ENCODE assay signal across 29 cellular contexts in genomic region chr5:116892993-116893392, GRCh38.
"Had no signal": no experiment of that assay in that cellular context is flagged by ENCODE, and none has a peak within 500 bp of the region (broad histone marks: within the 10 kb centered on the region; RNA-seq: fewer than 3 reads in every experiment).

No MANE protein-coding gene starts in this region.

- H3K4me1 Mint-ChIP-seq: activated CD4-positive, alpha-beta T cell treated with anti-CD3 and anti-CD28 coated beads for 36 hours; activated CD4-positive, alpha-beta T cell treated with anti-CD3 and anti-CD28 coated beads, Interleukin-2, amount 10 ng/mL, durations not matched to agents 7 days and 5 days had no signal

- H3K4me2 ChIP-seq: PC-9 had no signal

- H3K27me3 ChIP-seq: adrenal gland, body of pancreas, breast epithelium had no signal

- ATAC-seq: activated CD4-positive, alpha-beta T cell treated with anti-CD3 and anti-CD28 coated beads for 36 hours; activated CD4-positive, CD25-positive, alpha-beta regulatory T cell treated with anti-CD3 and anti-CD28 coated beads, Interleukin-2, amount 50 U/mL, for 24 hours; activated CD8-positive, alpha-beta T cell treated with anti-CD3 and anti-CD28 coated beads, Interleukin-2, amount 10 ng/mL, durations not matched to agents 7 days and 5 days; activated naive CD4-positive, alpha-beta T cell treated with anti-CD3 and anti-CD28 coated beads, Interleukin-2, amount 50 U/mL, for 72 hours; body of pancreas; Right ventricle myocardium inferior; WTC11 had no signal

- H3K36me3 Mint-ChIP-seq: activated naive CD4-positive, alpha-beta T cell treated with anti-CD3 and anti-CD28 coated beads, Interleukin-2, amount 50 U/mL, for 72 hours had no signal

- H3K4me1 ChIP-seq: adrenal gland, body of pancreas, breast epithelium had no signal

- H3K27me3 Mint-ChIP-seq: activated CD4-positive, alpha-beta T cell treated with anti-CD3 and anti-CD28 coated beads, Interleukin-2, amount 10 ng/mL, durations not matched to agents 7 days and 5 days; activated T-cell treated with anti-CD3 and anti-CD28 coated beads, Interleukin-2, amount 50 U/mL, for 24 hours had no signal

- H2AFZ ChIP-seq: PC-9 had no signal

- H3K9me3 ChIP-seq: adrenal gland, body of pancreas, breast epithelium had no signal

- H3K27ac Mint-ChIP-seq: activated CD4-positive, alpha-beta T cell treated with anti-CD3 and anti-CD28 coated beads for 36 hours; activated CD4-positive, alpha-beta T cell treated with anti-CD3 and anti-CD28 coated beads, Interleukin-2, amount 10 ng/mL, durations not matched to agents 7 days and 5 days; activated CD8-positive, alpha-beta T cell treated with anti-CD3 and anti-CD28 coated beads, Interleukin-2, amount 10 ng/mL, durations not matched to agents 7 days and 5 days; activated naive CD4-positive, alpha-beta T cell treated with anti-CD3 and anti-CD28 coated beads, Interleukin-2, amount 50 U/mL, for 72 hours; activated T-cell treated with anti-CD3 and anti-CD28 coated beads, Interleukin-2, amount 50 U/mL, for 24 hours; activated T-helper 2 cell treated with anti-CD3 and anti-CD28 coated beads, Interferon-gamma antibody, Interleukin-2, Interleukin-4, amounts not matched to agents 10 μg/mL and 5 μg/mL and 100 μg/mL, durations not matched to agents 14 hours and 24 hours and 36 hours; T-helper 1 cell treated with Interleukin-12 subunit alpha and Interleukin-12 subunit beta and Interleukin-4 antibody, amounts not matched to agents 30 μg/mL and 1 μg/mL, for 36 hours; T-helper 2 cell treated with Interferon-gamma antibody and Interleukin-4, amounts not matched to agents 5 μg/mL and 100 μg/mL, for 36 hours; WTC11 had no signal

- H3K4me3 Mint-ChIP-seq: activated CD4-positive, alpha-beta T cell treated with anti-CD3 and anti-CD28 coated beads for 36 hours; activated CD4-positive, alpha-beta T cell treated with anti-CD3 and anti-CD28 coated beads, Interleukin-2, amount 10 ng/mL, durations not matched to agents 7 days and 5 days; activated CD8-positive, alpha-beta T cell treated with anti-CD3 and anti-CD28 coated beads, Interleukin-2, amount 10 ng/mL, durations not matched to agents 7 days and 5 days; activated T-cell treated with anti-CD3 and anti-CD28 coated beads, Interleukin-2, amount 50 U/mL, for 24 hours; T-helper 1 cell treated with Interleukin-12 subunit alpha and Interleukin-12 subunit beta and Interleukin-4 antibody, amounts not matched to agents 30 μg/mL and 1 μg/mL, for 36 hours; T-helper 2 cell treated with Interferon-gamma antibody and Interleukin-4, amounts not matched to agents 5 μg/mL and 100 μg/mL, for 36 hours; WTC11 had no signal

- H3K9me3 Mint-ChIP-seq: activated CD4-positive, alpha-beta T cell treated with anti-CD3 and anti-CD28 coated beads, Interleukin-2, amount 10 ng/mL, durations not matched to agents 7 days and 5 days; activated T-cell treated with anti-CD3 and anti-CD28 coated beads, Interleukin-2, amount 50 U/mL, for 24 hours; activated T-helper 2 cell treated with anti-CD3 and anti-CD28 coated beads, Interferon-gamma antibody, Interleukin-2, Interleukin-4, amounts not matched to agents 10 μg/mL and 5 μg/mL and 100 μg/mL, durations not matched to agents 14 hours and 24 hours and 36 hours; T-helper 1 cell treated with Interleukin-12 subunit alpha and Interleukin-12 subunit beta and Interleukin-4 antibody, amounts not matched to agents 30 μg/mL and 1 μg/mL, for 36 hours; T-helper 2 cell treated with Interferon-gamma antibody and Interleukin-4, amounts not matched to agents 5 μg/mL and 100 μg/mL, for 36 hours had no signal

- DNase-seq: activated CD4-positive, alpha-beta T cell treated with anti-CD3 and anti-CD28 coated beads for 36 hours; activated CD4-positive, alpha-beta T cell treated with anti-CD3 and anti-CD28 coated beads, Interleukin-2, amount 10 ng/mL, durations not matched to agents 7 days and 5 days; activated CD4-positive, alpha-beta T cell treated with anti-CD3 and anti-CD28 coated beads, Interleukin-2, amount 50 U/mL, for 48 hours; activated CD8-positive, alpha-beta T cell treated with anti-CD3 and anti-CD28 coated beads, Interleukin-2, amount 10 ng/mL, durations not matched to agents 7 days and 5 days; activated gamma-delta T cell; activated naive CD4-positive, alpha-beta T cell treated with Interleukin-2 at 50 U/mL for 16 hours; activated T-cell treated with anti-CD3 and anti-CD28 coated beads, Interleukin-2, amount 50 U/mL, for 24 hours; adrenal gland; body of pancreas; MM.1S; MV-4-11; NCI-H1092; NCI-H1436 treated with DMSO at 0.1 percent for 48 hours; NCI-H1694 treated with DMSO at 0.1 percent for 48 hours; NCI-H2029; NCI-H510A; NCI-H526; PC-9; SIG-M5 had no signal

- H3K36me3 ChIP-seq: adrenal gland, breast epithelium had no signal

- H3K27ac ChIP-seq: adrenal gland, body of pancreas, breast epithelium, coronary artery, PC-9, RWPE1 had no signal

- H3K4me3 ChIP-seq: adrenal gland, body of pancreas, breast epithelium, coronary artery, PC-9 had no signal
